In the genomic region with DNA sequence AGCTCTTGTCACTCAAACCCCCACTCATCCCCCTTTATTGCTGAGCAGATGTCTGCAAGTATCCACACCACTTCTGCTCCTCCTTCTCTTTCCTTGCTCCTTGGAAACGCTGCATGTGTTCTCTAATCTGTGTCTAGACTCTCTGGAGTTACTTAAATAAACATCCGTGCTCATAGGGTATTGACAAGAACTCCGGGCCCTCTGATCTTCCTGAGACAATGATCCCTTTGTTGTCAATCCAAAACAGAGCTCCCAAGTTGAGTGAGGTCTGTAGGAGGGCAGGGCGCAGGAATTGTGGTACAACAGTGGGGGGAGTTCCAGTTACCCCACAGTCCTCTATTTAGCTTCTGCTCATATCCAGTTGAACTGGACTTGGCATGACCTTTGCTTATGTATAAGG, we compare ENCODE assay signal across 19 cellular contexts.
DNase-seq lines count a peak whose midpoint lies in the region; ATAC-seq and FAIRE-seq lines count a peak whose summit lies in the region.
"Had no signal": no experiment of that assay in that cellular context is flagged by ENCODE, and none has a peak within 500 bp of the region (broad histone marks: within the 10 kb centered on the region; RNA-seq: fewer than 3 reads in every experiment).

No MANE protein-coding gene starts in this region.

- H3K36me3 Mint-ChIP-seq in activated CD4-positive, alpha-beta T cell treated with anti-CD3 and anti-CD28 coated beads, Interleukin-2, amount 10 ng/mL, durations not matched to agents 24 days and 14 days (ENCODE audit: low read depth): no peaks in the 10 kb centered on the region
- H3K36me3 Mint-ChIP-seq: CD14-positive monocyte; CD4-positive, alpha-beta memory T cell had no signal

- H3K27ac ChIP-seq in right cardiac atrium (ENCODE audit: low read length): no peak overlapping the region
- H3K27ac ChIP-seq: BLaER1, GM23248 had no signal

- no peaks in the 10 kb centered on the region for H3K9me3 Mint-ChIP-seq in activated CD4-positive, alpha-beta T cell treated with anti-CD3 and anti-CD28 coated beads, Interleukin-2, amount 10 ng/mL, durations not matched to agents 24 days and 14 days

- FAIRE-seq in urothelium cell line (lab: Jason Lieb, UNC): peak; percentile 81
- FAIRE-seq: D721Med, G401.6, GM12891, GM19239 had no signal

- no peaks in the 10 kb centered on the region for H3K4me1 Mint-ChIP-seq in activated CD4-positive, alpha-beta T cell treated with anti-CD3 and anti-CD28 coated beads, Interleukin-2, amount 10 ng/mL, durations not matched to agents 24 days and 14 days
- H3K4me1 Mint-ChIP-seq: CD14-positive monocyte; CD4-positive, alpha-beta memory T cell had no signal

- intact Hi-C loops in activated CD4-positive, alpha-beta T cell treated with anti-CD3 and anti-CD28 coated beads, Interleukin-2, amount 10 ng/mL, durations not matched to agents 24 days and 14 days (cut with micrococcal nuclease): no loop called here
- intact Hi-C loops in right cardiac atrium (cut with DNase I): no loop called here

- DNase-seq in activated CD4-positive, alpha-beta T cell treated with anti-CD3 and anti-CD28 coated beads, Interleukin-2, amount 10 ng/mL, durations not matched to agents 24 days and 14 days: peak; percentile 34
- no peak for DNase-seq in activated CD4-positive, alpha-beta T cell treated with anti-CD3 and anti-CD28 coated beads, Interleukin-2, amount 50 U/mL, for 4 hours
- peak; percentile 5 for DNase-seq in SK-MEL-5 (ENCODE audit: low read depth, low spot score)
- DNase-seq in iPS-NIHi7 (ENCODE audit: extremely low spot score): peak; percentile 12
- no peak for DNase-seq in urothelium cell line (ENCODE audit: low spot score)
- no peak for DNase-seq in right cardiac atrium
- DNase-seq in glomerular visceral epithelial cell (ENCODE audit: extremely low spot score): no peak
- no peak for DNase-seq in NCI-H2029 treated with DMSO at 0.1 percent for 48 hours (lab: John Stamatoyannopoulos, UW)
- DNase-seq: 8988T; CD4-positive, alpha-beta memory T cell; COR-L47; GM23248 had no signal

- no peaks in the 10 kb centered on the region for H3K27me3 Mint-ChIP-seq in activated CD4-positive, alpha-beta T cell treated with anti-CD3 and anti-CD28 coated beads, Interleukin-2, amount 10 ng/mL, durations not matched to agents 24 days and 14 days

- no peak overlapping the region for H3K4me3 Mint-ChIP-seq in activated CD4-positive, alpha-beta T cell treated with anti-CD3 and anti-CD28 coated beads, Interleukin-2, amount 10 ng/mL, durations not matched to agents 24 days and 14 days
- H3K4me3 Mint-ChIP-seq: CD14-positive monocyte; CD4-positive, alpha-beta memory T cell had no signal

- no peaks in the 10 kb centered on the region for H3K9me3 ChIP-seq in right cardiac atrium (ENCODE audit: control insufficient read depth, low read length)
- H3K9me3 ChIP-seq: BLaER1, HAP-1 had no signal

- no peak overlapping the region for H3K27ac Mint-ChIP-seq in activated CD4-positive, alpha-beta T cell treated with anti-CD3 and anti-CD28 coated beads, Interleukin-2, amount 10 ng/mL, durations not matched to agents 24 days and 14 days
- H3K27ac Mint-ChIP-seq: CD14-positive monocyte; CD4-positive, alpha-beta memory T cell had no signal

- 42% methylated on average over 4 of the region's 4 CpGs for WGBS in right cardiac atrium

- no peak overlapping the region for H3K4me3 ChIP-seq in right cardiac atrium (ENCODE audit: low read length)
- H3K4me3 ChIP-seq: BLaER1, GM23248, HAP-1 had no signal

- H3K4me1 ChIP-seq in right cardiac atrium (ENCODE audit: control insufficient read depth, insufficient read depth, low read length): no peaks in the 10 kb centered on the region
- H3K4me1 ChIP-seq: BLaER1, HAP-1 had no signal

- in situ Hi-C loops in SK-MEL-5 (cut with HindIII; ENCODE audit: low pct_unique_long_range_greater_than_20kb, low sequenced_read_pairs): no loop called here

- no peaks in the 10 kb centered on the region for H3K27me3 ChIP-seq in right cardiac atrium (ENCODE audit: control insufficient read depth, insufficient read depth)
- H3K27me3 ChIP-seq: BLaER1 had no signal

- ATAC-seq in right cardiac atrium: no peak

Comparison
In these comparisons a context has a peak if more than half of its experiments do, and no peak if none do; other contexts are left out.
1. DNase-seq: peak in activated CD4-positive, alpha-beta T cell treated with anti-CD3 and anti-CD28 coated beads, Interleukin-2, amount 10 ng/mL, durations not matched to agents 24 days and 14 days (single experiment), SK-MEL-5 (single experiment) and iPS-NIHi7 (single experiment); none in activated CD4-positive, alpha-beta T cell treated with anti-CD3 and anti-CD28 coated beads, Interleukin-2, amount 50 U/mL, for 4 hours (0 of 2), urothelium cell line (single experiment), right cardiac atrium (0 of 3), glomerular visceral epithelial cell (single experiment) and NCI-H2029 treated with DMSO at 0.1 percent for 48 hours (single experiment).